8 cellular contexts compared by ENCODE assay signal in the genomic region with DNA sequence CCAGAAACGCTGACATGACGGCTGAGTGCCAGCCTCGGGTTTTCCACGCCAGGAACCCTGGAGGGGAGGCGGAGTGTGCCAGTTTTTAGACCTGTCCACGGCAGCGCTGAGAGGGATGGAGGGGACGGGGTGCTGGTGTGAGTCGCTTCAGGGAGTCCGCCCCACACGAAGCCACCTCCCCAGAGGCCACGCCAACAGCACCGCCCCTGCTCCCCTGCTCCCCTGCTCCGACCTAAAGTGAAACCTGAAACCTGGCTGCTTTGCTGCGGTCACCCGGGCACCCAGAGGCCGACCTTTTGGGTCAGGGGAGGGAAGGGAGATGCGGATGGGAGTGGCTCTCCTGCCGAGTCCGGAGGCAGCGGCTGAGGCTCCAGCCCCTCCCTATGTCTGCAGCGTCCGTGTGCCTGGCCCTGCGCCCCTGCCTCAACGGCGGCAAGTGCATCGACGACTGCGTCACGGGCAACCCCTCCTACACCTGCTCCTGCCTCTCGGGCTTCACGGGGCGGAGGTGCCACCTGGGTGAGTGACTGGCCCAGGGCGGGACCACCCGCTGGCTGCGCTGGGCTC. TPM values are rescaled to one million over a fixed set of nuclear protein-coding genes. Genes with fewer than 3 reads are reported as not detected.
DNase-seq lines count a peak whose midpoint lies in the region.

No MANE protein-coding gene starts in this region.

- no peaks in the 10 kb centered on the region for H3K36me3 ChIP-seq in H7 (replicated peaks; ENCODE audit: control insufficient read depth, insufficient read depth, low read length)

- H3K4me3 ChIP-seq in GM08714 (ENCODE audit: low read length) (peak overlapping the region; percentile 5; the same call in 1 of the 2 replicates), H7 (ENCODE audit: insufficient read depth, low read depth, low read length) (peak overlapping the region; percentile 44)

- H3K27me3 ChIP-seq in H7 (ENCODE audit: control insufficient read depth, insufficient read depth, low read length) = peaks cover 9% of the 10 kb centered on the region

- DNase-seq in H7 = peak; percentile 91
- DNase-seq in NCI-H69 (lab: John Stamatoyannopoulos, UW) = peak; percentile 44
- DNase-seq in activated naive CD4-positive, alpha-beta T cell treated with anti-CD3 and anti-CD28 coated beads, Interleukin-2, amount 50 U/mL, for 16 hours = peak; percentile 40
- DNase-seq in iPS-NIHi11 (ENCODE audit: low spot score) = peak; percentile 84
- peak; percentile 9 to 33 for DNase-seq in stimulated activated CD8-positive, alpha-beta memory T cell treated with anti-CD3 and anti-CD28 coated beads, Interleukin-2, amount 100 ng/mL, for 1 hour (ENCODE audit: low read depth in 2 of 2)
- no peak for DNase-seq in NCI-H446 treated with DMSO at 0.1 percent for 48 hours (lab: John Stamatoyannopoulos, UW)
- no peak for DNase-seq in NCI-H2081 treated with DMSO at 0.1 percent for 48 hours (lab: John Stamatoyannopoulos, UW)

RNA-seq across cellular contexts. Expression of gene SNED1, which starts 38.1 kb away (rescaled TPM):
- 0.52 and 1.1 TPM in 2 replicates for total RNA-seq in H7 (2014; rRNA removed; shearing (Covaris generic))

Comparison
In these comparisons a context has a peak if more than half of its experiments do, and no peak if none do; other contexts are left out.
1. DNase-seq: peak in H7 (single experiment), NCI-H69 (single experiment), activated naive CD4-positive, alpha-beta T cell treated with anti-CD3 and anti-CD28 coated beads, Interleukin-2, amount 50 U/mL, for 16 hours (single experiment), iPS-NIHi11 (single experiment) and stimulated activated CD8-positive, alpha-beta memory T cell treated with anti-CD3 and anti-CD28 coated beads, Interleukin-2, amount 100 ng/mL, for 1 hour (2 of 2); none in NCI-H446 treated with DMSO at 0.1 percent for 48 hours (single experiment) and NCI-H2081 treated with DMSO at 0.1 percent for 48 hours (single experiment).